In genomic region chr11:82936261-82936660, GRCh38 we compare ENCODE assay signal across 1 cellular context.
TF ChIP-seq lines count a peak whose summit lies in the region.

No MANE protein-coding gene starts in this region.

TF ChIP-seq in IMR-90, 13 proteins besides CTCF, POLR2A, EP300 and RAD21:
- TF ChIP-seq MAFK (IDR thresholded peaks at IDR 0.05; ENCODE audit: low read depth, low read length) (no peak), CEBPB (IDR thresholded peaks at IDR 0.05; ENCODE audit: low read depth, low read length) (no peak), ELK1 (IDR thresholded peaks at IDR 0.05; ENCODE audit: borderline replicate concordance, low read depth, low read length) (no peak), MAZ (IDR thresholded peaks at IDR 0.05; ENCODE audit: borderline replicate concordance, low read depth, low read length) (no peak), BHLHE40 (IDR thresholded peaks at IDR 0.05; ENCODE audit: low read depth, low read length) (no peak), MXI1 (IDR thresholded peaks at IDR 0.05; ENCODE audit: borderline replicate concordance, low read depth, low read length) (no peak), USF2 (IDR thresholded peaks at IDR 0.05; ENCODE audit: low read depth, low read length) (no peak), RCOR1 (IDR thresholded peaks at IDR 0.05; ENCODE audit: insufficient replicate concordance, low read length) (no peak), CHD1 (IDR thresholded peaks at IDR 0.05; ENCODE audit: low read depth, low read length) (no peak), SMC3 (IDR thresholded peaks at IDR 0.05; ENCODE audit: low read depth, low read length) (no peak)
